In the genomic region with DNA sequence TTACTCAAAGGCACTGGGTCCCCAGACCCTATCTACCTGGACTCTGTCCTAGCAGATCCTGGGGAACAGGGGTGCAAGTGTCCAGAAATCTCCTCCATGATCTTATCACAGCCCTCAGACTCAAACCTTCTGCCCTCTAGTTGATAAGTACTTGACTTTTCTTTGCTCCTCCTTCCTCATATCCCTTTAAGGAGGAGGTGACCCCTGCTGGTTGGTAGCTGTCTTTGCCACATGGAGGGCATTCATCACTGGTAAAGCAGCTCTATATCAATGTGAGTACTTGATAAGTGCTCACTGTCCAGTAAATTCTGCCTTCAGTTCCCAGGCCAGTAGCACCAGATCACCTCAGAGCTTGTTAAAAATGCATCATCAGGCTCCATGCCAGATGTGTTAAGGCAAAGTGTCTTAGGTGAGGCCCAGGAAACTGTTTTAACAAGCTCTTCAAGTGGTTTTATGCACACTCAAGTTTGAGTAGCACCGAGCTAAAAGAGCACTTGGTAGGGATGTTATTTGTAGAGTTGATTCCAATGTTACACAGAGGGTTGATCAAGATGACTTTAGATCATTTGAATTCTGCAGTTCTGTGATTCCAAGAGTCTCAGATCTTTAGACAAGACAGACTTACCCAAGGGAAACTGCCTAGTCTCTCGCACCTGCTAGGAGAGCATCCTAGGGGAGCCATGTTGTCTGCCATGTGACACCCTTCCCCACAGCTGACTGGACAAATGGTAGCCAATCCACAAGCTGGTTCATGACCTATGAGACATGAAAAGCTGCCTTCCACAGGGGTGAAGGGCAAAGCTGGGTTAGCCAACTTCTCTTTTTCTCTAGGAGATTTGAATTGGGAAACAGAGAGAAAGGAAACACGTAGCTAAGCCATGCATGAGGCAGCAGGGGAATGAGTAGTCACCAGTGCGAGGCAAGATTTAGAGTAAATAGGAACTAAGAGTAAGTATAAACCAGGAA, we compare ENCODE assay signal across 8 cellular contexts.
DNase-seq lines count a peak whose midpoint lies in the region; ATAC-seq and TF ChIP-seq lines count a peak whose summit lies in the region.

No MANE protein-coding gene starts in this region.

- no peaks in the 10 kb centered on the region for H3K36me3 ChIP-seq in RWPE2 (ENCODE audit: low read depth)

- no peaks in the 10 kb centered on the region for H3K4me1 ChIP-seq in RWPE2 (ENCODE audit: insufficient read depth, poor library complexity, severe bottlenecking)

- peak; percentile 42 for DNase-seq in AG09319 (ENCODE audit: extremely low read depth, low read depth)
- DNase-seq in GM13976 (ENCODE audit: low spot score) = peak; percentile 54
- peak; percentile 58 for DNase-seq in LNCaP clone FGC (ENCODE audit: low read depth)
- no peak for DNase-seq in RWPE2 (ENCODE audit: low spot score)
- peak; percentile 63 for DNase-seq in astrocyte of the hippocampus (ENCODE audit: low read depth, low spot score)
- DNase-seq in iPS DF 4.7 (ENCODE audit: extremely low read depth, low spot score) = peak; percentile 38
- DNase-seq in stimulated activated CD4-positive, alpha-beta T cell treated with anti-CD3 and anti-CD28 coated beads, Interleukin-4, amount 100 ng/mL, for 48 hours (ENCODE audit: low read depth in 2 of 2) = peak; percentile 15 to 34

- H3K9me3 ChIP-seq in RWPE2 (ENCODE audit: severe bottlenecking) = no peaks in the 10 kb centered on the region

- peak; percentile 76 for TF ChIP-seq CTCF in AG09319 (IDR thresholded peaks at IDR 0.05; ENCODE audit: low read depth, low read length)
- TF ChIP-seq CTCF in GM13976 (IDR thresholded peaks at IDR 0.05; ENCODE audit: borderline replicate concordance, control extremely low read depth, extremely low read depth, insufficient read depth, missing control alignments) = peak; percentile 34
- TF ChIP-seq CTCF in LNCaP clone FGC (IDR thresholded peaks at IDR 0.05; ENCODE audit: control insufficient read depth, extremely low read depth, insufficient read depth) = peak; percentile 89
- TF ChIP-seq CTCF in RWPE2 (IDR thresholded peaks at IDR 0.05; ENCODE audit: poor library complexity, severe bottlenecking) = peak; percentile 73

- in situ Hi-C loops in GM13976 (cut with MboI; ENCODE audit: low sequenced_read_pairs, unreplicated experiment) = no loop called here

- H3K4me3 ChIP-seq in LNCaP clone FGC (ENCODE audit: low read depth, low read length) (no peak overlapping the region), RWPE2 (ENCODE audit: severe bottlenecking) (no peak overlapping the region)

- H3K27me3 ChIP-seq in RWPE2 (ENCODE audit: insufficient read depth, poor library complexity, severe bottlenecking) = no peaks in the 10 kb centered on the region

- ATAC-seq in RWPE2 (ENCODE audit: low read depth) (peak; percentile 85), GM21381 (IDR thresholded peaks at IDR 0.05; ENCODE audit: unreplicated experiment) (no peak)

- no peak overlapping the region for H3K27ac ChIP-seq in RWPE2 (ENCODE audit: poor library complexity, severe bottlenecking)

Comparison
In these comparisons a context has a peak if more than half of its experiments do, and no peak if none do; other contexts are left out.
1. CTCF ChIP-seq: peak in every context shown above with its lines; median percentile 89 in LNCaP clone FGC; 76 in AG09319; 73 in RWPE2; 34 in GM13976.